Comparison of ENCODE assay signal across 9 cellular contexts in genomic region chr2:158994920-158995676, GRCh38. TPM values are rescaled to one million over a fixed set of nuclear protein-coding genes. Genes with fewer than 3 reads are reported as not detected.
DNase-seq lines count a peak whose midpoint lies in the region; ATAC-seq and TF ChIP-seq lines count a peak whose summit lies in the region.
"Had no signal": no experiment of that assay in that cellular context is flagged by ENCODE, and none has a peak within 500 bp of the region (broad histone marks: within the 10 kb centered on the region; RNA-seq: fewer than 3 reads in every experiment).

No MANE protein-coding gene starts in this region.

- DNase-seq in adipocyte (ENCODE audit: low read depth) (peak; percentile 66), omental fat pad (ENCODE audit: low spot score) (no peak), superior temporal gyrus (ENCODE audit: extremely low spot score) (no peak)
- DNase-seq: MV-4-11 had no signal

- H3K27ac ChIP-seq in KMS-11: peak overlapping the region; percentile 19; the same call in 1 of the 2 replicates
- H3K27ac ChIP-seq: esophagus muscularis mucosa had no signal

- no peaks in the 10 kb centered on the region for H4K20me1 ChIP-seq in KMS-11 (ENCODE audit: insufficient read depth)

- no peak overlapping the region for H2AFZ ChIP-seq in KMS-11 (ENCODE audit: low read depth)

- peak; percentile 67 for ATAC-seq in GM18868 (IDR thresholded peaks at IDR 0.05; ENCODE audit: unreplicated experiment)
- peak; percentile 53 for ATAC-seq in omental fat pad (ENCODE audit: low FRiP score)
- ATAC-seq in HG02610 (IDR thresholded peaks at IDR 0.05; ENCODE audit: unreplicated experiment): no peak
- no peak for ATAC-seq in HG03095 (IDR thresholded peaks at IDR 0.05; ENCODE audit: unreplicated experiment)

- H3K36me3 ChIP-seq in KMS-11 (ENCODE audit: insufficient read depth) (no peaks in the 10 kb centered on the region), adipocyte (ENCODE audit: control insufficient read depth, insufficient read depth, low read length, severe bottlenecking) (no peaks in the 10 kb centered on the region)
- H3K36me3 ChIP-seq: esophagus muscularis mucosa had no signal

- H3K4me2 ChIP-seq in KMS-11: peak overlapping the region; percentile 38

- peaks cover 87% of the 10 kb centered on the region for H3K4me1 ChIP-seq in KMS-11 (ENCODE audit: low read depth, poor library complexity, severe bottlenecking)
- peaks cover 38% of the 10 kb centered on the region for H3K4me1 ChIP-seq in adipocyte (ENCODE audit: control insufficient read depth, insufficient read depth, low read length)

- peak overlapping the region; percentile 42 for H3K4me3 ChIP-seq in KMS-11 (IDR thresholded peaks at IDR 0.05; ENCODE audit: insufficient read depth, low read depth, low read length)
- no peak overlapping the region for H3K4me3 ChIP-seq in adipocyte (ENCODE audit: low read length)
- H3K4me3 ChIP-seq: esophagus muscularis mucosa had no signal

- no peaks in the 10 kb centered on the region for H3K27me3 ChIP-seq in KMS-11 (ENCODE audit: insufficient read depth, low read depth)
- no peaks in the 10 kb centered on the region for H3K27me3 ChIP-seq in adipocyte (replicated peaks; ENCODE audit: control insufficient read depth, insufficient read depth, low read length)
- H3K27me3 ChIP-seq: esophagus muscularis mucosa had no signal

- H3K9ac ChIP-seq in KMS-11 (no peak overlapping the region), adipocyte (ENCODE audit: low read length) (no peak overlapping the region)

- no peaks in the 10 kb centered on the region for H3K9me3 ChIP-seq in adipocyte (ENCODE audit: control insufficient read depth, low read length)
- H3K9me3 ChIP-seq: esophagus muscularis mucosa had no signal

- peaks cover 96% of the 10 kb centered on the region for H3K79me2 ChIP-seq in KMS-11 (ENCODE audit: insufficient read depth, low read depth)

- no peak for TF ChIP-seq CTCF in KMS-11 (conservative IDR thresholded peaks at IDR 0.05; ENCODE audit: low read depth, low read length)
- TF ChIP-seq CTCF in omental fat pad (IDR thresholded peaks at IDR 0.05): no peak

RNA-seq across cellular contexts. Expression of gene TANC1, which starts 26.7 kb away (rescaled TPM):
- 10 to 100 TPM; 26.4 to 72.5 (median 34.9) TPM for total RNA-seq in omental fat pad

Comparison
In these comparisons a context has a peak if more than half of its experiments do, and no peak if none do; other contexts are left out.
1. ATAC-seq: peak in GM18868 (single experiment) and omental fat pad (single experiment); none in HG02610 (single experiment) and HG03095 (single experiment).